ENCODE assay signal across 2 cellular contexts in the genomic region with DNA sequence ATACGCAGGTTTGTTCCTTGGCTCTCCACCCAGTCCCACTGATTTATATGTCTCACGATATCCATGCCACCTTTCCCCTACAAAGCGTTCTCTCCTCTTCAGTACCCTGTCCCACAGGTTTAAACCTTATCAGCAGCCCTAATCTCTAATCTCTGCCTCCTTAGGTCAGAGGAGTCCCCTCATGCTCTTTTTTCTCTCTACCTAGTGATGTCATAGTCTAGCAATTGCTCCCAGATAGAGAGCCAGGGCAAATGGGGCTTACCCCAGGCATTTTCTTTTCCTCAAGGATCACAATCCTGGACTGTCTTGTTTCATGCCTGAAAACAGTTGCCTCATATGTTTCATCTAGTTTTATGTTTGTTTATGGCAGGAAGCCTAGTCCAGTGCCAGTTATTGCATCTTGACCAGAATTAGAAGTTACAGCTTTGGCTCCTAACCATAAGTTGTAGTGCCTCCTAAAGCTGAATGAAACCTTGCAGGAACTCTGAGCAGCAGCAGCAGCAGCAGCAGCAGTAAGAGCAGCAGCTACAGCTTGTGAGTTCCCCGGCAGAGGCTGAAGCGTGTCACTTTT.
TF ChIP-seq lines count a peak whose summit lies in the region.

No MANE protein-coding gene starts in this region.

TF ChIP-seq in HEK293, 187 proteins besides CTCF, POLR2A, EP300 and RAD21:
- no peak for TF ChIP-seq ZNF423 (tag by site-specific recombination; IDR thresholded peaks at IDR 0.05)
- peak; percentile 76 for TF ChIP-seq ATF2 (tag by site-specific recombination; IDR thresholded peaks at IDR 0.05; ENCODE audit: low read depth)
- TF ChIP-seq ZNF629 (tag by site-specific recombination; IDR thresholded peaks at IDR 0.05): peak; percentile 40; the same call in 1 of the 2 replicates
- TF ChIP-seq FEZF1 (tag by site-specific recombination; IDR thresholded peaks at IDR 0.05): peak; percentile 53; the same call in 1 of the 2 replicates
- TF ChIP-seq ZNF335 (tag by site-specific recombination; conservative IDR thresholded peaks at IDR 0.05): peak; percentile 98
- TF ChIP-seq ZNF555 (tag by site-specific recombination; conservative IDR thresholded peaks at IDR 0.05): no peak
- peak; percentile 82 for TF ChIP-seq ZBTB21 (tag by site-specific recombination; IDR thresholded peaks at IDR 0.05)
- TF ChIP-seq KLF9 (tag by site-specific recombination; IDR thresholded peaks at IDR 0.05; ENCODE audit: low read depth): no peak

TF ChIP-seq in HEK293T, 16 proteins besides CTCF, POLR2A, EP300 and RAD21:
- TF ChIP-seq ZNF384 (IDR thresholded peaks at IDR 0.05): no peak
- TF ChIP-seq SP1 (IDR thresholded peaks at IDR 0.05): no peak
- no peak for TF ChIP-seq CTBP1 (IDR thresholded peaks at IDR 0.05; ENCODE audit: borderline replicate concordance)
- TF ChIP-seq LEF1 (IDR thresholded peaks at IDR 0.05; ENCODE audit: borderline replicate concordance): no peak
